20 cellular contexts compared by ENCODE assay signal in genomic region chr2:231379266-231380215, GRCh38. TPM values are rescaled to one million over a fixed set of nuclear protein-coding genes. Genes with fewer than 3 reads are reported as not detected.
A peak's percentile ranks its signal among the peaks of the same experiment; 100 is the strongest.
DNase-seq lines count a peak whose midpoint lies in the region; ATAC-seq, FAIRE-seq and TF ChIP-seq lines count a peak whose summit lies in the region.
"Had no signal": no experiment of that assay in that cellular context is flagged by ENCODE, and none has a peak within 500 bp of the region (broad histone marks: within the 10 kb centered on the region; RNA-seq: fewer than 3 reads in every experiment).

No MANE protein-coding gene starts in this region.

- peaks cover 4 to 20% (median 13%) of the 10 kb centered on the region in 4 experiments for H3K4me1 ChIP-seq in H1 (replicated peaks in 1 of 4; ENCODE audit: control insufficient read depth in 3 of 4, insufficient read depth in 4 of 4, low read length in 3 of 4)
- H3K4me1 ChIP-seq in mesenchymal stem cell (ENCODE audit: control insufficient read depth, insufficient read depth, low read depth, low read length) = peaks cover 13% of the 10 kb centered on the region

- H3K9me3 ChIP-seq in H1 (ENCODE audit: insufficient read depth in 2 of 2, low read depth in 1 of 2, low read length in 1 of 2) (0 out of 4 replicates have a peak, but pooled peaks cover 0 to under 1% of the 10 kb centered on the region in 2 experiments), mesenchymal stem cell (ENCODE audit: control insufficient read depth, low read length) (peaks cover under 1% of the 10 kb centered on the region)
- H3K9me3 ChIP-seq: HAP-1 had no signal

- no peak for TF ChIP-seq EP300 in H1 (IDR thresholded peaks at IDR 0.05; ENCODE audit: borderline replicate concordance in 1 of 2, low read depth in 2 of 2, low read length in 2 of 2)

- H3K9ac ChIP-seq in H1 (replicated peaks in 1 of 4; ENCODE audit: extremely low read depth in 1 of 4, low read depth in 3 of 4, low read length in 3 of 4) = no peak overlapping the region
- H3K9ac ChIP-seq in mesenchymal stem cell (ENCODE audit: low read length) = no peak overlapping the region

- no peak for DNase-seq in activated naive CD8-positive, alpha-beta T cell treated with anti-CD3 and anti-CD28 coated beads, Interleukin-2, amount 50 U/mL, for 24 hours
- DNase-seq in activated naive CD8-positive, alpha-beta T cell treated with anti-CD3 and anti-CD28 coated beads for 36 hours = no peak
- no peak for DNase-seq in H1 (ENCODE audit: low read depth in 1 of 2, low spot score in 2 of 2)
- no peak for DNase-seq in mesenchymal stem cell
- no peak for DNase-seq in stimulated activated naive B cell treated with anti-CD40 and anti-IgM and Interleukin-4, amounts not matched to agents 10 μg/mL and 1 μg/mL and 100 μg/mL, for 72 hours
- DNase-seq: activated CD4-positive, alpha-beta T cell treated with anti-CD3 and anti-CD28 coated beads, Interleukin-2, amount 50 U/mL, for 4 hours; activated naive CD4-positive, alpha-beta T cell treated with anti-CD3 and anti-CD28 coated beads, Interleukin-2, amount 50 U/mL, for 16 hours; activated T-cell treated with anti-CD3 and anti-CD28 coated beads, Interleukin-2, amount 50 U/mL, for 24 hours; effector CD4-positive, alpha-beta T cell; left cardiac atrium; naive thymus-derived CD4-positive, alpha-beta T cell; NCI-H1436; NK-92 treated with Interleukin-12 subunit alpha and Interleukin-12 subunit beta, amount 100 ng/mL, for 24 hours had no signal

- no peak for TF ChIP-seq POLR2A in H1 (IDR thresholded peaks at IDR 0.05; ENCODE audit: control extremely low read depth in 1 of 2, low read depth in 2 of 2, low read length in 2 of 2)

- H2BK20ac ChIP-seq in H1 (ENCODE audit: low read length) = peak overlapping the region; percentile 98

- H3K27me3 ChIP-seq in H1 (replicated peaks in 1 of 4; ENCODE audit: control insufficient read depth in 3 of 4, extremely low read depth in 1 of 4, insufficient read depth in 3 of 4, low read length in 3 of 4) (no peaks in the 10 kb centered on the region; a peak in 2 of 7 replicates), mesenchymal stem cell (ENCODE audit: control insufficient read depth in 1 of 2, insufficient read depth in 1 of 2, low read length in 2 of 2) (peaks cover 0 to 2% of the 10 kb centered on the region in 2 experiments)

- H3K4me3 Mint-ChIP-seq in activated naive CD8-positive, alpha-beta T cell treated with anti-CD3 and anti-CD28 coated beads, Interleukin-2, amount 50 U/mL, for 24 hours = no peak overlapping the region
- H3K4me3 Mint-ChIP-seq in activated naive CD8-positive, alpha-beta T cell treated with anti-CD3 and anti-CD28 coated beads for 36 hours = no peak overlapping the region
- H3K4me3 Mint-ChIP-seq in stimulated activated naive B cell treated with anti-CD40 and anti-IgM and Interleukin-4, amounts not matched to agents 10 μg/mL and 1 μg/mL and 100 μg/mL, for 72 hours = no peak overlapping the region
- H3K4me3 Mint-ChIP-seq: activated T-cell treated with anti-CD3 and anti-CD28 coated beads, Interleukin-2, amount 50 U/mL, for 24 hours; brain; naive thymus-derived CD4-positive, alpha-beta T cell had no signal

- no peaks in the 10 kb centered on the region for H3K9me3 Mint-ChIP-seq in activated naive CD8-positive, alpha-beta T cell treated with anti-CD3 and anti-CD28 coated beads, Interleukin-2, amount 50 U/mL, for 24 hours
- H3K9me3 Mint-ChIP-seq in activated naive CD8-positive, alpha-beta T cell treated with anti-CD3 and anti-CD28 coated beads for 36 hours = no peaks in the 10 kb centered on the region
- no peaks in the 10 kb centered on the region for H3K9me3 Mint-ChIP-seq in stimulated activated naive B cell treated with anti-CD40 and anti-IgM and Interleukin-4, amounts not matched to agents 10 μg/mL and 1 μg/mL and 100 μg/mL, for 72 hours
- H3K9me3 Mint-ChIP-seq: activated T-cell treated with anti-CD3 and anti-CD28 coated beads, Interleukin-2, amount 50 U/mL, for 24 hours had no signal

- H4K8ac ChIP-seq in H1 (ENCODE audit: extremely low read depth, insufficient read depth, low read length) (peak overlapping the region; percentile 16; the same call in 1 of the 2 replicates), mesenchymal stem cell (ENCODE audit: low read length) (peak overlapping the region; percentile 12)

- no peaks in the 10 kb centered on the region for H3K36me3 Mint-ChIP-seq in activated naive CD8-positive, alpha-beta T cell treated with anti-CD3 and anti-CD28 coated beads, Interleukin-2, amount 50 U/mL, for 24 hours (ENCODE audit: low read depth)
- H3K36me3 Mint-ChIP-seq in activated naive CD8-positive, alpha-beta T cell treated with anti-CD3 and anti-CD28 coated beads for 36 hours = no peaks in the 10 kb centered on the region
- H3K36me3 Mint-ChIP-seq in stimulated activated naive B cell treated with anti-CD40 and anti-IgM and Interleukin-4, amounts not matched to agents 10 μg/mL and 1 μg/mL and 100 μg/mL, for 72 hours = peaks cover 4% of the 10 kb centered on the region in 2 donors
- H3K36me3 Mint-ChIP-seq: brain had no signal

- no peak overlapping the region; the same call in 1 of the 2 replicates for H3K27ac ChIP-seq in H1 (ENCODE audit: low read depth, low read length)
- no peak overlapping the region for H3K27ac ChIP-seq in mesenchymal stem cell (ENCODE audit: low read length, poor library complexity, severe bottlenecking)
- peak overlapping the region; percentile 85 for H3K27ac ChIP-seq in temporal lobe (ENCODE audit: low read depth, low read length)

- POLR2A ChIA-PET in H1 (lab: Charles Lee; ENCODE audit: partially characterized antibody) = interaction anchor here (1.2 kb wide), 1 partner anchor 73 kb away, joined by 5 read pairs; no protein-coding TSS in a partner anchor

- no peak for FAIRE-seq in H1 (lab: Jason Lieb, UNC)
- FAIRE-seq: A204.1, HTR-8/SVneo had no signal

- no peak for TF ChIP-seq CTCF in H1 (IDR thresholded peaks at IDR 0.05; ENCODE audit: control extremely low read depth in 1 of 3, insufficient read depth in 1 of 3, low read depth in 1 of 3, low read length in 3 of 3)

- H4K91ac ChIP-seq in H1 (replicated peaks; ENCODE audit: insufficient read length, low read length) (peak overlapping the region; percentile 75), mesenchymal stem cell (ENCODE audit: low read length) (no peak overlapping the region)

- H3K14ac ChIP-seq in H1 (ENCODE audit: insufficient read length) (no peak overlapping the region), mesenchymal stem cell (ENCODE audit: low read length in 2 of 2) (no peak overlapping the region)

- H2AK5ac ChIP-seq in H1 (ENCODE audit: low read depth, low read length) (peak overlapping the region; percentile 43), mesenchymal stem cell (ENCODE audit: low read length, severe bottlenecking) (no peak overlapping the region)

- H3K4me3 ChIP-seq in H1 (ENCODE audit: extremely low read depth in 1 of 4, insufficient read depth in 2 of 4, low read depth in 3 of 4, low read length in 4 of 4) (no peak overlapping the region), mesenchymal stem cell (ENCODE audit: insufficient read depth in 1 of 2, low read depth in 1 of 2, low read length in 2 of 2) (no peak overlapping the region)
- H3K4me3 ChIP-seq: HAP-1 had no signal

- no peak overlapping the region for H4K5ac ChIP-seq in H1 (ENCODE audit: insufficient read length, low read depth, low read length)

- H3K79me1 ChIP-seq in H1 (ENCODE audit: low read depth, low read length) (no peaks in the 10 kb centered on the region), mesenchymal stem cell (replicated peaks; ENCODE audit: low read length, poor library complexity, severe bottlenecking) (no peaks in the 10 kb centered on the region)

- H3K23ac ChIP-seq in H1 (ENCODE audit: insufficient read length) (no peak overlapping the region), mesenchymal stem cell (ENCODE audit: low read length in 2 of 2) (no peak overlapping the region)

- CTCF ChIA-PET in H1 (lab: Charles Lee; ENCODE audit: partially characterized antibody) = interaction anchor here (1.2 to 26.8 kb wide), 2 partner anchors 8 to 21 kb away, joined by 4 to 617 read pairs; partner anchors contain the start of gene B3GNT7

- H4K20me1 ChIP-seq in H1 (replicated peaks in 1 of 2; ENCODE audit: control insufficient read depth in 1 of 2, insufficient read depth in 2 of 2, low read length in 2 of 2) = no peaks in the 10 kb centered on the region

- H3K23me2 ChIP-seq in H1 (ENCODE audit: low read depth, low read length) = peaks cover 8% of the 10 kb centered on the region; the same call in 1 of the 2 replicates

- H2BK15ac ChIP-seq in H1 (ENCODE audit: low read length) (peak overlapping the region; percentile 88), mesenchymal stem cell (ENCODE audit: low read depth, poor library complexity, severe bottlenecking) (no peak overlapping the region)

- no peaks in the 10 kb centered on the region for H3K79me2 ChIP-seq in H1 (ENCODE audit: control insufficient read depth in 1 of 2, insufficient read depth in 2 of 2, low read length in 2 of 2)

- peaks cover 4% of the 10 kb centered on the region for H3K27me3 Mint-ChIP-seq in activated naive CD8-positive, alpha-beta T cell treated with anti-CD3 and anti-CD28 coated beads, Interleukin-2, amount 50 U/mL, for 24 hours
- H3K27me3 Mint-ChIP-seq in activated naive CD8-positive, alpha-beta T cell treated with anti-CD3 and anti-CD28 coated beads for 36 hours = no peaks in the 10 kb centered on the region
- H3K27me3 Mint-ChIP-seq in stimulated activated naive B cell treated with anti-CD40 and anti-IgM and Interleukin-4, amounts not matched to agents 10 μg/mL and 1 μg/mL and 100 μg/mL, for 72 hours = peaks cover 0 to 4% of the 10 kb centered on the region in 2 donors
- H3K27me3 Mint-ChIP-seq: brain had no signal

- H3K4me2 ChIP-seq in H1 (ENCODE audit: insufficient read depth in 1 of 2, low read depth in 2 of 2, low read length in 2 of 2) (no peak overlapping the region), mesenchymal stem cell (ENCODE audit: low read length, poor library complexity, severe bottlenecking) (no peak overlapping the region)

- TF ChIP-seq RAD21 in H1 (IDR thresholded peaks at IDR 0.05 in 1 of 2, conservative IDR thresholded peaks at IDR 0.05 in 1 of 2; ENCODE audit: low read depth in 2 of 2, low read length in 2 of 2) = no peak

- H3K56ac ChIP-seq in H1 (replicated peaks; ENCODE audit: insufficient read length, low read depth, low read length) = no peak overlapping the region

- peak; percentile 30 for ATAC-seq in activated naive CD8-positive, alpha-beta T cell treated with anti-CD3 and anti-CD28 coated beads, Interleukin-2, amount 50 U/mL, for 24 hours
- ATAC-seq in GM19397 (IDR thresholded peaks at IDR 0.05; ENCODE audit: unreplicated experiment) (no peak), HG03342 (IDR thresholded peaks at IDR 0.05; ENCODE audit: unreplicated experiment) (no peak)
- no peak for ATAC-seq in stimulated activated naive B cell treated with anti-CD40 and anti-IgM and Interleukin-4, amounts not matched to agents 10 μg/mL and 1 μg/mL and 100 μg/mL, for 72 hours (replicated peaks)
- ATAC-seq: left cardiac atrium; naive thymus-derived CD4-positive, alpha-beta T cell had no signal

- no peaks in the 10 kb centered on the region for H3K36me3 ChIP-seq in H1 (ENCODE audit: control insufficient read depth in 2 of 4, insufficient read depth in 4 of 4, low read length in 3 of 4)
- H3K36me3 ChIP-seq in mesenchymal stem cell (ENCODE audit: control insufficient read depth in 1 of 2, insufficient read depth in 2 of 2, low read depth in 1 of 2, low read length in 2 of 2) = no peaks in the 10 kb centered on the region
- H3K36me3 ChIP-seq: HAP-1 had no signal

- peak overlapping the region; percentile 55 for H3K4ac ChIP-seq in H1 (replicated peaks; ENCODE audit: insufficient read length, low read depth, low read length)
- no peak overlapping the region for H3K4ac ChIP-seq in mesenchymal stem cell (ENCODE audit: low read depth in 1 of 2, low read length in 2 of 2)

- H2AFZ ChIP-seq in H1 (ENCODE audit: low read length) (no peak overlapping the region), mesenchymal stem cell (ENCODE audit: low read depth, low read length) (no peak overlapping the region)

- H2BK5ac ChIP-seq in H1 (ENCODE audit: low read depth, low read length) (peak overlapping the region; percentile 49; the same call in 1 of the 2 replicates), mesenchymal stem cell (ENCODE audit: low read depth, low read length, poor library complexity, severe bottlenecking) (no peak overlapping the region)

- peak overlapping the region; percentile 66; the same call in 1 of the 2 replicates for H3K18ac ChIP-seq in H1 (ENCODE audit: extremely low read depth, low read length)
- H3K18ac ChIP-seq in mesenchymal stem cell (ENCODE audit: low read depth in 1 of 2, low read length in 2 of 2) = no peak overlapping the region

- H3K4me1 Mint-ChIP-seq in activated naive CD8-positive, alpha-beta T cell treated with anti-CD3 and anti-CD28 coated beads, Interleukin-2, amount 50 U/mL, for 24 hours = no peaks in the 10 kb centered on the region
- H3K4me1 Mint-ChIP-seq in activated naive CD8-positive, alpha-beta T cell treated with anti-CD3 and anti-CD28 coated beads for 36 hours = no peaks in the 10 kb centered on the region
- H3K4me1 Mint-ChIP-seq in stimulated activated naive B cell treated with anti-CD40 and anti-IgM and Interleukin-4, amounts not matched to agents 10 μg/mL and 1 μg/mL and 100 μg/mL, for 72 hours = peaks cover 22% of the 10 kb centered on the region in 2 donors

- 88% methylated on average over 19 of the region's 21 CpGs; no CpG with 5 or more reads in 1 of the 2 experiments for WGBS in H1 (ENCODE audit: extremely low coverage in 1 of 2, insufficient coverage in 1 of 2, insufficient read length in 1 of 2, insufficient replicate concordance in 2 of 2, low coverage in 1 of 2, low lambda C conversion rate in 2 of 2, missing lambda C conversion rate in 1 of 2), 2 experiments
- WGBS in mesenchymal stem cell = 87% methylated on average over 21 of the region's 21 CpGs

- H2BK12ac ChIP-seq in H1 (ENCODE audit: low read depth, low read length) (peak overlapping the region; percentile 98), mesenchymal stem cell (ENCODE audit: low read length in 2 of 2) (no peak overlapping the region)

- no peak overlapping the region for H2BK120ac ChIP-seq in H1 (replicated peaks; ENCODE audit: low read depth, low read length)
- H2BK120ac ChIP-seq in mesenchymal stem cell (ENCODE audit: low read depth, low read length) = no peak overlapping the region

- H3K27ac Mint-ChIP-seq in activated naive CD8-positive, alpha-beta T cell treated with anti-CD3 and anti-CD28 coated beads, Interleukin-2, amount 50 U/mL, for 24 hours = no peak overlapping the region
- H3K27ac Mint-ChIP-seq in activated naive CD8-positive, alpha-beta T cell treated with anti-CD3 and anti-CD28 coated beads for 36 hours = no peak overlapping the region
- no peak overlapping the region for H3K27ac Mint-ChIP-seq in stimulated activated naive B cell treated with anti-CD40 and anti-IgM and Interleukin-4, amounts not matched to agents 10 μg/mL and 1 μg/mL and 100 μg/mL, for 72 hours
- H3K27ac Mint-ChIP-seq: activated T-cell treated with anti-CD3 and anti-CD28 coated beads, Interleukin-2, amount 50 U/mL, for 24 hours; brain; naive thymus-derived CD4-positive, alpha-beta T cell had no signal

RNA-seq across cellular contexts. Expression of gene B3GNT7, which starts 16.0 kb away (rescaled TPM):
- under 1 TPM; 0.14 to 0.25 TPM for total RNA-seq in activated naive CD8-positive, alpha-beta T cell treated with anti-CD3 and anti-CD28 coated beads for 36 hours
- total RNA-seq in H1 (2021; fragmentation: NEBNext Ultra II Directional; extraction: Animal tissue kit (Norgen Biotek cat#: 25700)) = 72.5 and 73.1 TPM in 2 replicates
- 26.4 and 27.7 TPM in 2 replicates for polyA plus RNA-seq in H1 (2011; rRNA removed)
- 15.1 TPM for polyA plus RNA-seq in H1 (2011; cell fraction: cytosol; rRNA removed)
- 33.9 TPM for polyA plus RNA-seq in H1 (2011; cell fraction: nucleus; rRNA removed)
- 54.0 to 78.2 TPM (median 68.9 TPM) in 4 replicates for polyA plus RNA-seq in H1 (2012, experiment 1 of 2)
- polyA plus RNA-seq in H1 (2012, experiment 2 of 2) = 70.7 TPM
- polyA plus RNA-seq in H1 (2013, experiment 1 of 2) = 150 TPM
- polyA plus RNA-seq in H1 (2013, experiment 2 of 2) = 144 TPM
- 19.3 and 21.6 TPM in 2 replicates for polyA minus RNA-seq in H1 (2011; rRNA and poly(A)+ RNA removed)
- polyA minus RNA-seq in H1 (2011; cell fraction: cytosol; rRNA and poly(A)+ RNA removed) = 41.2 TPM
- 19.9 TPM for polyA minus RNA-seq in H1 (2011; cell fraction: nucleus; rRNA and poly(A)+ RNA removed)
- polyA plus RNA-seq in mesenchymal stem cell (2013, experiment 1 of 2) = 0.26 TPM
- polyA plus RNA-seq in mesenchymal stem cell (2013, experiment 2 of 2) = 0.21 TPM
- total RNA-seq in temporal lobe = 0.98 TPM
- polyA plus RNA-seq: naive thymus-derived CD4-positive, alpha-beta T cell had no signal

Comparison
In these comparisons a context has a peak if more than half of its experiments do, and no peak if none do; other contexts are left out.
1. RNA of gene B3GNT7, which starts 16.0 kb away (total RNA-seq): 72.5 to 73.1 TPM in H1; 0.98 TPM in temporal lobe (single experiment) and 0.14 to 0.25 TPM in activated naive CD8-positive, alpha-beta T cell treated with anti-CD3 and anti-CD28 coated beads for 36 hours; every median in the first group is over 10 times any median in the second.